In the genomic region with DNA sequence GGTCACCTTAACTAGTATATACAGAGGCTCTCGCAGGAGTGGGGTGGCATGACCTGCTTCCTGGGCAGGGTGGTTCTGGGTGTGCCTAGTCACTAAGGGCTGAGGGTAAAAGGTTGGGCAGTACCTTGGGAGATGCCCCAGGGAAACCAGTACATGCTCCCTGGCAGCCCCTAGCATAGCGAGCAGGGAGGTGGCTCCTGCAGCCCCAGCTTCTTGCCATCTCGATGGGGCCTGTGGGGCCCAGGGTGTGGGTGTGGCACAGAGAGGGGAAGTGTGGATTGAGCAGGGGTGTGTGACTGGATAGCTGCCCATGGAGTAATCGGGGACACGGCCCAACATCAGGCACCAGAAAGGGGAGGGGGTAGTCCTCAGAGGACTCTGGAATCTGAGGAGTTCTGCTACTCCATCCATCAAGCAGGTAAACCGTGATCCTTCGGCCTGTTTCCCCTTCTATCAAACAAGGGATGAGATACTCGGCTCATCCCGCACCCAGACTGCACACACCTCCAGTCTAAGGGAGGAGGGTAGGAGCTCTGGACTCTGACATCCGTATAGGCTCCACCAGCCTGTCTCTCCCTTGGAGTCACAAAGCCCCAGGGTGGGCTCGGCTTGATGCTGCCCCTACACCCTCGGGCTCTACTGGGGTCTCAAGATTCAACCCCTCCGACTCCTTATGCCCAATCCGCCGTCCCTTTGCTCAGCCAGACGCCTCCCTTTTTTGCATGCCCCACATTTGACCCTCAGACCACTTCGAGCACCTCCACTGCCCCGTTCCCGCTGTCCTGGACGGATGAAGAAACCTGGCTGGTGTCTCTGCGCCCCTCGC, we compare ENCODE assay signal across 7 cellular contexts. TPM values are rescaled to one million over a fixed set of nuclear protein-coding genes. Genes with fewer than 3 reads are reported as not detected.
A peak's percentile ranks its signal among the peaks of the same experiment; 100 is the strongest.
DNase-seq lines count a peak whose midpoint lies in the region; ATAC-seq and TF ChIP-seq lines count a peak whose summit lies in the region.

No MANE protein-coding gene starts in this region.

- ATAC-seq in GM23338 (no peak), Panc1 (no peak)

- peaks cover 31% of the 10 kb centered on the region for H3F3A ChIP-seq in GM23338 (replicated peaks; ENCODE audit: low read depth)

- BruUV-seq in Panc1 (replicated peaks; lab: Mats Ljungman, UMichigan): no TSS peak

- TF ChIP-seq CTCF in GM23338 (conservative IDR thresholded peaks at IDR 0.05; ENCODE audit: low read depth in 2 of 2) (no peak), Panc1 (IDR thresholded peaks at IDR 0.05) (no peak), endodermal cell (conservative IDR thresholded peaks at IDR 0.05) (no peak), neutrophil (IDR thresholded peaks at IDR 0.05) (no peak)

- H3K79me2 ChIP-seq in GM23338 (replicated peaks; ENCODE audit: insufficient read depth): peaks cover 11% of the 10 kb centered on the region; the same call in 1 of the 2 replicates

- H3K4me1 ChIP-seq in GM23338 (ENCODE audit: insufficient read depth): peaks cover 36% of the 10 kb centered on the region
- peaks cover 37% of the 10 kb centered on the region for H3K4me1 ChIP-seq in Panc1 (ENCODE audit: control insufficient read depth, insufficient read depth, low read length)
- peaks cover 4% of the 10 kb centered on the region for H3K4me1 ChIP-seq in endodermal cell (ENCODE audit: control insufficient read depth, insufficient read depth, low read length)
- peaks cover 35 to 45% of the 10 kb centered on the region in 2 experiments for H3K4me1 ChIP-seq in neutrophil (ENCODE audit: control insufficient read depth in 1 of 2, insufficient read depth in 1 of 2, low read depth in 1 of 2, low read length in 1 of 2)

- in situ Hi-C loops in Panc1 (cut with HindIII; ENCODE audit: low pct_unique_long_range_greater_than_20kb, low sequenced_read_pairs): no loop called here

- H3K27ac ChIP-seq in GM23338 (ENCODE audit: low read depth) (peak overlapping the region; percentile 97), Panc1 (ENCODE audit: low read length) (peak overlapping the region; percentile 99), endodermal cell (ENCODE audit: low read depth, low read length) (peak overlapping the region; percentile 98), neutrophil (peak overlapping the region; percentile 86)

- H3K9me2 ChIP-seq in GM23338 (ENCODE audit: insufficient read depth): no peaks in the 10 kb centered on the region

- no peaks in the 10 kb centered on the region for H4K20me1 ChIP-seq in GM23338 (replicated peaks; ENCODE audit: insufficient read depth)

- peak overlapping the region; percentile 94 for H3K4me3 ChIP-seq in GM23338
- peak overlapping the region; percentile 72 to 98 for H3K4me3 ChIP-seq in Panc1 (ENCODE audit: low read depth in 2 of 2, low read length in 2 of 2)
- peak overlapping the region; percentile 91 for H3K4me3 ChIP-seq in endodermal cell (ENCODE audit: low read length)
- H3K4me3 ChIP-seq in neutrophil (ENCODE audit: low read depth in 1 of 2, low read length in 1 of 2): peak overlapping the region; percentile 65 to 74

- WGBS in endodermal cell (ENCODE audit: insufficient coverage in 1 of 2, insufficient read length in 1 of 2), 2 experiments: 36 to 42% methylated on average over 7 to 22 of the region's 22 CpGs

- H3K27me3 ChIP-seq in GM23338 (ENCODE audit: insufficient read depth): no peaks in the 10 kb centered on the region
- no peaks in the 10 kb centered on the region for H3K27me3 ChIP-seq in Panc1 (ENCODE audit: control insufficient read depth, insufficient read depth, low read length)
- no peaks in the 10 kb centered on the region for H3K27me3 ChIP-seq in endodermal cell (ENCODE audit: control insufficient read depth, insufficient read depth, low read length, poor library complexity, severe bottlenecking)
- no peaks in the 10 kb centered on the region for H3K27me3 ChIP-seq in neutrophil

- peak overlapping the region; percentile 95 for H3K9ac ChIP-seq in endodermal cell (ENCODE audit: extremely low read depth, low read length, poor library complexity, severe bottlenecking)

- H3K27ac Mint-ChIP-seq in GM23338: peak overlapping the region; percentile 98
- H3K27ac Mint-ChIP-seq in endodermal cell: peak overlapping the region; percentile 99

- peak overlapping the region; percentile 88; the same call in 1 of the 2 replicates for H2AFZ ChIP-seq in GM23338

- H3K27me3 Mint-ChIP-seq in GM23338 (ENCODE audit: insufficient read depth, low read depth, poor library complexity): peaks cover 39% of the 10 kb centered on the region
- no peaks in the 10 kb centered on the region for H3K27me3 Mint-ChIP-seq in endodermal cell (ENCODE audit: insufficient read depth)

- no peaks in the 10 kb centered on the region for H3K36me3 ChIP-seq in GM23338 (ENCODE audit: insufficient read depth)
- H3K36me3 ChIP-seq in Panc1 (ENCODE audit: control insufficient read depth, insufficient read depth, low read length): peaks cover 3% of the 10 kb centered on the region; the same call in 1 of the 2 replicates
- H3K36me3 ChIP-seq in endodermal cell (ENCODE audit: control insufficient read depth, insufficient read depth, low read length): peaks cover 9% of the 10 kb centered on the region
- peaks cover 21% of the 10 kb centered on the region for H3K36me3 ChIP-seq in neutrophil

- H3K9me3 ChIP-seq in Panc1 (ENCODE audit: control insufficient read depth, insufficient read depth, low read depth, low read length) (no peaks in the 10 kb centered on the region), endodermal cell (ENCODE audit: control insufficient read depth, low read length) (no peaks in the 10 kb centered on the region), neutrophil (no peaks in the 10 kb centered on the region)

- H3K4me1 Mint-ChIP-seq in GM23338: peaks cover 49% of the 10 kb centered on the region
- peaks cover 23% of the 10 kb centered on the region for H3K4me1 Mint-ChIP-seq in endodermal cell

- intact Hi-C loops in Panc1 (cut with micrococcal nuclease; ENCODE audit: unreplicated experiment): loop anchor here (1.0 kb wide), 1 partner anchor 37 kb away; the partner anchor contains the start of gene CHMP2A

- CTCF ChIA-PET in Panc1 (lab: Charles Lee): interaction anchor here (0.5 to 3.0 kb wide), 2 partner anchors 16 to 25 kb away, joined by 3 to 11 read pairs; partner anchors contain the start of gene TRIM28

- H3K9me3 Mint-ChIP-seq in GM23338 (no peaks in the 10 kb centered on the region; the same call in 2 of the 3 replicates), endodermal cell (no peaks in the 10 kb centered on the region)

- POLR2A ChIA-PET in Panc1 (lab: Charles Lee): interaction anchor here (0.6 to 1.6 kb wide), 2 partner anchors 25 to 671 kb away, joined by 4 to 7 read pairs; partner anchors contain the start of gene TRIM28

- DNase-seq in GM23338 (ENCODE audit: low spot score) (no peak), Panc1 (ENCODE audit: low read depth, low spot score) (no peak), endodermal cell (no peak), NCI-H2107 treated with DMSO at 0.1 percent for 48 hours (lab: John Stamatoyannopoulos, UW; ENCODE audit: unreplicated experiment) (no peak), NCI-H2029 treated with DMSO at 0.1 percent for 48 hours (lab: John Stamatoyannopoulos, UW) (no peak), cerebellar nuclear complex (lab: John Stamatoyannopoulos, UW) (no peak)

- peak overlapping the region; percentile 85 for H3K4me2 ChIP-seq in GM23338

- peak overlapping the region; percentile 86 for H3K4me3 Mint-ChIP-seq in GM23338
- peak overlapping the region; percentile 96 for H3K4me3 Mint-ChIP-seq in endodermal cell

- peaks cover 20% of the 10 kb centered on the region for H3K36me3 Mint-ChIP-seq in GM23338 (ENCODE audit: low read depth)
- H3K36me3 Mint-ChIP-seq in endodermal cell (ENCODE audit: low read depth): peaks cover 15% of the 10 kb centered on the region

TF ChIP-seq in GM23338, 12 proteins besides CTCF, POLR2A, EP300 and RAD21 (continues in another document):
- TF ChIP-seq NANOG (IDR thresholded peaks at IDR 0.05; ENCODE audit: borderline replicate concordance): no peak

RNA-seq across cellular contexts. Expression of gene ZBTB45, which starts 1.1 kb away (rescaled TPM):
- total RNA-seq in GM23338 (2014; rRNA removed; shearing (Covaris generic)): 9.0 and 10.4 TPM in 2 replicates
- 8.5 and 9.5 TPM in 2 replicates for polyA plus RNA-seq in GM23338 (2016; fragmentation: Nextera tagmentation; extraction: Ambion mirVana)
- total RNA-seq in Panc1 (2021; ENCODE audit: unreplicated experiment) (24.7 TPM), endodermal cell (10 to 100 TPM; 19.0 to 19.4 TPM)
- 33.6 TPM for polyA plus RNA-seq in Panc1 (2012; ENCODE audit: insufficient read length)
- 19.3 TPM for polyA plus RNA-seq in endodermal cell (2013, experiment 1 of 2)
- 18.3 TPM for polyA plus RNA-seq in endodermal cell (2013, experiment 2 of 2)

RNA-seq across cellular contexts. Expression of gene SLC27A5, which starts 6.7 kb away (rescaled TPM):
- 13.4 and 16.2 TPM in 2 replicates for total RNA-seq in GM23338 (2014; rRNA removed; shearing (Covaris generic))
- 35.5 and 37.7 TPM in 2 replicates for polyA plus RNA-seq in GM23338 (2016; fragmentation: Nextera tagmentation; extraction: Ambion mirVana)
- 10.7 TPM for total RNA-seq in Panc1 (2021; ENCODE audit: unreplicated experiment)
- polyA plus RNA-seq in Panc1 (2012; ENCODE audit: insufficient read length): 34.8 TPM
- total RNA-seq in endodermal cell: 10 to 100 TPM; 13.6 to 15.3 TPM
- polyA plus RNA-seq in endodermal cell (2013, experiment 1 of 2): 11.6 TPM
- polyA plus RNA-seq in endodermal cell (2013, experiment 2 of 2): 9.0 TPM

RNA-seq across cellular contexts. Expression of gene TRIM28, which starts 25.4 kb away (rescaled TPM):
- total RNA-seq in GM23338 (2014; rRNA removed; shearing (Covaris generic)): 1,208 and 1,430 TPM in 2 replicates
- polyA plus RNA-seq in GM23338 (2016; fragmentation: Nextera tagmentation; extraction: Ambion mirVana): 920 and 1,022 TPM in 2 replicates
- 767 TPM for total RNA-seq in Panc1 (2021; ENCODE audit: unreplicated experiment)
- 1,302 TPM for polyA plus RNA-seq in Panc1 (2012; ENCODE audit: insufficient read length)
- 100 to 1,000 TPM; 809 to 859 TPM for total RNA-seq in endodermal cell
- 758 TPM for polyA plus RNA-seq in endodermal cell (2013, experiment 1 of 2)
- 628 TPM for polyA plus RNA-seq in endodermal cell (2013, experiment 2 of 2)

RNA-seq across cellular contexts. Expression of gene CHMP2A, which starts 36.4 kb away (rescaled TPM):
- 78.6 and 92.2 TPM in 2 replicates for total RNA-seq in GM23338 (2014; rRNA removed; shearing (Covaris generic))
- polyA plus RNA-seq in GM23338 (2016; fragmentation: Nextera tagmentation; extraction: Ambion mirVana): 143 and 145 TPM in 2 replicates
- total RNA-seq in Panc1 (2021; ENCODE audit: unreplicated experiment) (191 TPM), endodermal cell (100 to 1,000 TPM in 1 of 2 donors, 10 to 100 TPM in 1; 97.7 to 147 TPM)
- polyA plus RNA-seq in Panc1 (2012; ENCODE audit: insufficient read length): 381 TPM
- 99.3 TPM for polyA plus RNA-seq in endodermal cell (2013, experiment 1 of 2)
- polyA plus RNA-seq in endodermal cell (2013, experiment 2 of 2): 93.6 TPM

RNA-seq across cellular contexts. Expression of gene UBE2M, which starts 39.9 kb away (rescaled TPM):
- total RNA-seq in GM23338 (2014; rRNA removed; shearing (Covaris generic)): 43.7 and 64.5 TPM in 2 replicates
- polyA plus RNA-seq in GM23338 (2016; fragmentation: Nextera tagmentation; extraction: Ambion mirVana): 27.6 and 39.8 TPM in 2 replicates
- total RNA-seq in Panc1 (2021; ENCODE audit: unreplicated experiment) (189 TPM), endodermal cell (100 to 1,000 TPM in 1 of 2 donors, 10 to 100 TPM in 1; 90.8 to 116 TPM)
- polyA plus RNA-seq in Panc1 (2012; ENCODE audit: insufficient read length): 306 TPM
- 92.6 TPM for polyA plus RNA-seq in endodermal cell (2013, experiment 1 of 2)
- polyA plus RNA-seq in endodermal cell (2013, experiment 2 of 2): 101 TPM
